18 cellular contexts compared by ENCODE assay signal in the genomic region with DNA sequence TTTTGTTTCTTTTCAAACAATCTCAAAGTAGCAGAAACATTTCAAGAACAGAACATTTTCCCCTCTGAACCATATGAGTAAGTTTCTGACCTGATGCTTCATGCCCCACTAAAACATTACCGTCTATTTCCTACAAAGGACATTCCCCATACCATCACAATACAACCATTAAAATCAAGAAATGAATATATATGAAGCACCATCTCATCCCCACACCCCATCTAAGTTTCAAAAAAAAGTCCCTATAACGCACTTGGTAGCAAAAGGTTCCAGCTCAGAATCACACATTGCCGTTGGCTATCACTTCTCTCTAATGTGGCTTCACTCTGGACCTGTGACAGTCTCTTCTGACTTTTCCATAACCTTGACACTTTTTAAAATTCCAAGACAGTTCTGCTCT. TPM values are rescaled to one million over a fixed set of nuclear protein-coding genes. Genes with fewer than 3 reads are reported as not detected.
DNase-seq lines count a peak whose midpoint lies in the region; ATAC-seq, FAIRE-seq and TF ChIP-seq lines count a peak whose summit lies in the region.
"Had no signal": no experiment of that assay in that cellular context is flagged by ENCODE, and none has a peak within 500 bp of the region (broad histone marks: within the 10 kb centered on the region; RNA-seq: fewer than 3 reads in every experiment).

No MANE protein-coding gene starts in this region.

- no peak for DNase-seq in CD14-positive monocyte (ENCODE audit: low spot score)
- no peak for DNase-seq in GM12878 (ENCODE audit: low read depth, low spot score)
- DNase-seq in transverse colon, result no peak
- DNase-seq in coronary artery (ENCODE audit: low spot score), result no peak
- DNase-seq: HFFc6; NCI-H187 treated with DMSO at 0.1 percent for 48 hours; NCI-H774; SHP77; stimulated activated CD8-positive, alpha-beta memory T cell treated with anti-CD3 and anti-CD28 coated beads, Interleukin-4, amount 100 ng/mL, for 48 hours had no signal

- no peaks in the 10 kb centered on the region for H3K36me3 ChIP-seq in GM12878 (ENCODE audit: control insufficient read depth in 2 of 2, insufficient read depth in 2 of 2, low read length in 1 of 2)
- H3K36me3 ChIP-seq in transverse colon, result no peaks in the 10 kb centered on the region
- H3K36me3 ChIP-seq: gastroesophageal sphincter had no signal

- H3K9me3 ChIP-seq in GM12878 (replicated peaks; ENCODE audit: control insufficient read depth, insufficient read depth, low read length) (no peaks in the 10 kb centered on the region), transverse colon (no peaks in the 10 kb centered on the region)
- H3K9me3 ChIP-seq: gastroesophageal sphincter had no signal

- no peak for TF ChIP-seq RAD21 in GM12878 (IDR thresholded peaks at IDR 0.05; ENCODE audit: insufficient read depth, low read depth, low read length)

- ATAC-seq in GM18508 (IDR thresholded peaks at IDR 0.05; ENCODE audit: insufficient read depth, unreplicated experiment) (peak; percentile 54), HG03378 (IDR thresholded peaks at IDR 0.05; ENCODE audit: unreplicated experiment) (peak; percentile 49), GM12878 (peak; percentile 64), GM18867 (IDR thresholded peaks at IDR 0.05; ENCODE audit: unreplicated experiment) (no peak), HG02973 (IDR thresholded peaks at IDR 0.05; ENCODE audit: unreplicated experiment) (no peak)
- ATAC-seq: gastroesophageal sphincter had no signal

- RAD21 ChIA-PET in GM12878 (lab: Charles Lee; ENCODE audit: unreplicated experiment), result no interaction called here

- H3K27ac ChIP-seq in GM12878 (ENCODE audit: control insufficient read depth, insufficient read depth) (no peak overlapping the region), transverse colon (no peak overlapping the region), coronary artery (no peak overlapping the region)
- H3K27ac ChIP-seq: gastroesophageal sphincter, KMS-11 had no signal

- BruUV-seq in GM12878 (replicated peaks; lab: Mats Ljungman, UMichigan), result no TSS peak

- peaks cover 89% of the 10 kb centered on the region for H3K4me1 Mint-ChIP-seq in CD14-positive monocyte

- no peak overlapping the region for H3K9ac ChIP-seq in GM12878 (ENCODE audit: control insufficient read depth, insufficient read depth, low read length)
- H3K9ac ChIP-seq: KMS-11 had no signal

- POLR2A ChIA-PET in GM12878 (lab: Charles Lee), result interaction anchor here (0.5 kb wide), 1 partner anchor 10 kb away, joined by 4 read pairs; no protein-coding TSS in a partner anchor

- peak overlapping the region in 5 of 7 donors; percentile 15 to 80 (median 77) for H3K27ac Mint-ChIP-seq in CD14-positive monocyte
- H3K27ac Mint-ChIP-seq: brain, HFFc6 had no signal

- SMC1A ChIA-PET in GM12878 (lab: Charles Lee; ENCODE audit: uncharacterized antibody, unreplicated experiment), result no interaction called here

- peak overlapping the region; percentile 7 to 24 for H3K4me3 Mint-ChIP-seq in CD14-positive monocyte
- H3K4me3 Mint-ChIP-seq: brain, HFFc6 had no signal

- H3K27me3 ChIP-seq in GM12878 (replicated peaks in 1 of 2; ENCODE audit: control insufficient read depth in 2 of 2, insufficient read depth in 2 of 2, low read length in 1 of 2) (no peaks in the 10 kb centered on the region), transverse colon (no peaks in the 10 kb centered on the region)

- H3K4me3 ChIP-seq in GM12878 (no peak overlapping the region), transverse colon (no peak overlapping the region), coronary artery (no peak overlapping the region)
- H3K4me3 ChIP-seq: gastroesophageal sphincter had no signal

- FAIRE-seq in GM12878 (lab: Jason Lieb, UNC), result no peak
- FAIRE-seq: GM18507, islet of Langerhans had no signal

- TF ChIP-seq CTCF in CD14-positive monocyte (IDR thresholded peaks at IDR 0.05) (no peak), GM12878 (IDR thresholded peaks at IDR 0.05 in 2 of 3, conservative IDR thresholded peaks at IDR 0.05 in 1 of 3; ENCODE audit: control insufficient read depth in 2 of 3, extremely low read depth in 1 of 3, insufficient read depth in 1 of 3, low read depth in 3 of 3, low read length in 3 of 3) (no peak), transverse colon (IDR thresholded peaks at IDR 0.05) (no peak), coronary artery (IDR thresholded peaks at IDR 0.05) (no peak)

- H2AFZ ChIP-seq in GM12878 (ENCODE audit: control insufficient read depth, low read depth, low read length), result no peak overlapping the region

- WGBS in GM12878 (ENCODE audit: insufficient coverage, insufficient replicate concordance, low lambda C conversion rate, missing lambda C conversion rate), result 13% methylated on average over 3 of the region's 3 CpGs
- 72 to 75% methylated on average over 3 of the region's 3 CpGs for WGBS in transverse colon (ENCODE audit: low coverage in 1 of 2), 2 donors

- TF ChIP-seq EP300 in GM12878 (IDR thresholded peaks at IDR 0.05; ENCODE audit: borderline replicate concordance in 1 of 2, control insufficient read depth in 1 of 2, low read depth in 2 of 2, low read length in 2 of 2) (no peak), transverse colon (IDR thresholded peaks at IDR 0.05; ENCODE audit: low read depth) (no peak)

- H4K20me1 ChIP-seq in GM12878 (ENCODE audit: control insufficient read depth, insufficient read depth), result no peaks in the 10 kb centered on the region

- intact Hi-C loops in CD14-positive monocyte (cut with micrococcal nuclease), result no loop called here
- intact Hi-C loops in GM12878 (cut with micrococcal nuclease; ENCODE audit: unreplicated experiment), result no loop called here
- intact Hi-C loops in transverse colon (cut with DNase I; ENCODE audit: low total_unique reads), result no loop called here

- in situ Hi-C loops in GM12878 (cut with MboI), result loop anchor here (10.0 kb wide), 1 partner anchor 230 kb away; the partner anchor contains the start of gene PARP8
- in situ Hi-C loops in transverse colon (cut with MboI; ENCODE audit: low pct_ligation_motif_present in 1 of 4, low pct_unique_long_range_greater_than_20kb in 1 of 4, low sequenced_read_pairs in 3 of 4), result no loop called here

- H3K4me2 ChIP-seq in GM12878 (ENCODE audit: control insufficient read depth, insufficient read depth), result no peak overlapping the region
- H3K4me2 ChIP-seq: KMS-11 had no signal

- TF ChIP-seq POLR2A in GM12878 (IDR thresholded peaks at IDR 0.05; ENCODE audit: low read depth, low read length), result no peak
- no peak for TF ChIP-seq POLR2A in transverse colon (IDR thresholded peaks at IDR 0.05)

- H3K9me3 Mint-ChIP-seq in CD14-positive monocyte, result no peaks in the 10 kb centered on the region

- peaks cover 7 to 8% of the 10 kb centered on the region in 2 donors for H3K36me3 Mint-ChIP-seq in CD14-positive monocyte
- H3K36me3 Mint-ChIP-seq: brain had no signal

- no peaks in the 10 kb centered on the region for H3K79me2 ChIP-seq in GM12878 (ENCODE audit: control insufficient read depth, insufficient read depth, low read length)

- CTCF ChIA-PET in GM12878 (lab: Yijun Ruan, JAX), result interaction anchor here (0.8 kb wide), 1 partner anchor 9 kb away, joined by 3 read pairs; no protein-coding TSS in a partner anchor

- H3K4me1 ChIP-seq in GM12878 (ENCODE audit: control insufficient read depth, insufficient read depth, low read length) (no peaks in the 10 kb centered on the region), transverse colon (no peaks in the 10 kb centered on the region)
- H3K4me1 ChIP-seq: gastroesophageal sphincter had no signal

- no peaks in the 10 kb centered on the region for H3K27me3 Mint-ChIP-seq in CD14-positive monocyte (ENCODE audit: low read depth in 3 of 3)

TF ChIP-seq in GM12878, 131 proteins besides CTCF, POLR2A, EP300 and RAD21 (continues in another document):
- TF ChIP-seq MXI1 (IDR thresholded peaks at IDR 0.05; ENCODE audit: low read depth, low read length) (no peak), JUNB (IDR thresholded peaks at IDR 0.05) (peak; percentile 54), BACH1 (IDR thresholded peaks at IDR 0.05; ENCODE audit: borderline replicate concordance) (no peak), SKIL (IDR thresholded peaks at IDR 0.05; ENCODE audit: low read depth, poor library complexity, severe bottlenecking) (no peak)

RNA-seq across cellular contexts. Expression of gene EMB, which starts 6.0 kb away (rescaled TPM):
- polyA plus RNA-seq in CD14-positive monocyte (100 to 1,000 TPM; 131 to 191 TPM), GM12878 (2011; rRNA removed) (30.2 and 48.4 TPM in 2 replicates), GM12878 (2014; fragmentation: Illumina TruSeq; extraction: Trizol) (42.6 and 66.8 TPM in 2 replicates), GM12878 (2014; fragmentation: Nextera tagmentation; extraction: Ambion mirVana) (10 to 100 TPM in 1 of 2 experiments, 1 to 10 TPM in 1; 7.0 to 13.5 TPM), GM12878 (2014; rRNA removed) (23.5 and 24.8 TPM in 2 replicates), GM12878 (2016; fragmentation: Nextera tagmentation; extraction: Ambion mirVana) (10 to 100 TPM; 36.7 to 43.4 TPM)
- total RNA-seq in GM12878 (2013; cell fraction: nucleolus; rRNA removed), result 29.5 and 29.8 TPM in 2 replicates
- total RNA-seq in GM12878 (2014; rRNA removed) (38.6 and 48.0 TPM in 2 replicates), GM12878 (2014; rRNA removed; fragmentation: Illumina TruSeq; extraction: Trizol) (45.6 and 48.0 TPM in 2 replicates), GM12878 (2021) (48.2 and 48.9 TPM in 2 replicates), transverse colon (10 to 100 TPM in 2 of 4 donors, 1 to 10 TPM in 1, under 1 TPM in 1; 0.20 to 13.0 (median 7.9) TPM)
- polyA plus RNA-seq in GM12878 (2011; ENCODE audit: low read depth), result 2.5 TPM
- 8.6 and 9.1 TPM in 2 replicates for polyA plus RNA-seq in GM12878 (2011; cell fraction: cytosol; rRNA removed)
- polyA plus RNA-seq in GM12878 (2011; cell fraction: nucleus; rRNA removed), result 20.3 and 22.0 TPM in 2 replicates
- 5.0 and 5.2 TPM in 2 replicates for polyA plus RNA-seq in GM12878 (2012)
- 16.8 and 22.7 TPM in 2 replicates for polyA minus RNA-seq in GM12878 (2011; rRNA and poly(A)+ RNA removed)
- 9.0 and 9.1 TPM in 2 replicates for polyA minus RNA-seq in GM12878 (2011; cell fraction: cytosol; rRNA and poly(A)+ RNA removed)
- 14.4 and 24.0 TPM in 2 replicates for polyA minus RNA-seq in GM12878 (2011; cell fraction: nucleus; rRNA and poly(A)+ RNA removed)
- total RNA-seq: HFFc6 had no signal

Comparison
In these comparisons a context has a peak if more than half of its experiments do, and no peak if none do; other contexts are left out.
1. ATAC-seq: peak in GM18508 (single experiment), HG03378 (single experiment) and GM12878 (single experiment); none in GM18867 (single experiment) and HG02973 (single experiment).